ENCODE assay signal across 34 cellular contexts in the genomic region with DNA sequence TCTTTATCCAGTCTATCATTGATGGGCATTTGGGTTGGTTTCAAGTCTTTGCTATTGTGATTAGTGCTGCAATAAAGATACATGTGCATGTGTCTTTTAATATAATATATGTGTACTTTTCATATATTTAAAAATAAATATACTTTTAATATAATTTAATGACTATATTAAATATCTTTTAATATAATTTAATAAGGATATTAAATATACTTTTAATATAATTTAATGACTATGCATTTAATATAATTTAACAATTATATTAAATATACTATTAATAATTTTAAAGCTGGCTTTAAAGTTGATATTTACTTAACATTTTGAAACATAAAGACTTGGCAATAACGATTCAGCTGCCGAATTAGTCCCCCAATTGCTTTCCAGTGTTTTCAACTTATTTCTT. TPM values are rescaled to one million over a fixed set of nuclear protein-coding genes. Genes with fewer than 3 reads are reported as not detected.
A peak's percentile ranks its signal among the peaks of the same experiment; 100 is the strongest.
DNase-seq lines count a peak whose midpoint lies in the region; ATAC-seq and TF ChIP-seq lines count a peak whose summit lies in the region.
"Had no signal": no experiment of that assay in that cellular context is flagged by ENCODE, and none has a peak within 500 bp of the region (broad histone marks: within the 10 kb centered on the region; RNA-seq: fewer than 3 reads in every experiment).

No MANE protein-coding gene starts in this region.

- no peak for TF ChIP-seq CTCF in WTC11 (IDR thresholded peaks at IDR 0.05)

- intact Hi-C loops in activated T-helper 1 cell treated with anti-CD3 and anti-CD28 coated beads, Interleukin-12 subunit alpha, Interleukin-12 subunit beta, Interleukin-2, Interleukin-4 antibody, amounts not matched to agents 30 ng/mL and 10 ng/mL and 1 ng/mL, durations not matched to agents 14 hours and 24 hours and 36 hours (cut with micrococcal nuclease): no loop called here
- intact Hi-C loops in dendritic cell treated with granulocyte-macrophage colony-stimulating factor and Interleukin-4, amounts not matched to agents 40 ng/mL and 50 ng/mL, for 4 days (cut with micrococcal nuclease): loop anchor here (5.0 kb wide), 2 partner anchors 41 to 56 kb away; no protein-coding TSS in a partner anchor
- intact Hi-C loops in head of caudate nucleus (cut with DNase I): no loop called here

- POLR2A ChIA-PET in WTC11 (lab: Charles Lee): no interaction called here

- H3K4me1 Mint-ChIP-seq in WTC11: no peaks in the 10 kb centered on the region
- no peaks in the 10 kb centered on the region for H3K4me1 Mint-ChIP-seq in activated T-helper 1 cell treated with anti-CD3 and anti-CD28 coated beads, Interleukin-12 subunit alpha, Interleukin-12 subunit beta, Interleukin-2, Interleukin-4 antibody, amounts not matched to agents 30 ng/mL and 10 ng/mL and 1 ng/mL, durations not matched to agents 14 hours and 24 hours and 36 hours (ENCODE audit: low read depth)
- peaks cover 71% of the 10 kb centered on the region for H3K4me1 Mint-ChIP-seq in dendritic cell treated with granulocyte-macrophage colony-stimulating factor and Interleukin-4, amounts not matched to agents 40 ng/mL and 50 ng/mL, for 4 days (ENCODE audit: low read depth)
- peaks cover 11 to 23% of the 10 kb centered on the region in 2 donors for H3K4me1 Mint-ChIP-seq in stimulated activated naive B cell treated with anti-CD40 and anti-IgM and Interleukin-4, amounts not matched to agents 10 μg/mL and 1 μg/mL and 100 μg/mL, for 72 hours
- H3K4me1 Mint-ChIP-seq: CD4-positive, CD25-positive, alpha-beta regulatory T cell had no signal

- H3K4me3 Mint-ChIP-seq in WTC11: no peak overlapping the region
- H3K4me3 Mint-ChIP-seq in activated T-helper 1 cell treated with anti-CD3 and anti-CD28 coated beads, Interleukin-12 subunit alpha, Interleukin-12 subunit beta, Interleukin-2, Interleukin-4 antibody, amounts not matched to agents 30 ng/mL and 10 ng/mL and 1 ng/mL, durations not matched to agents 14 hours and 24 hours and 36 hours: no peak overlapping the region
- H3K4me3 Mint-ChIP-seq in dendritic cell treated with granulocyte-macrophage colony-stimulating factor and Interleukin-4, amounts not matched to agents 40 ng/mL and 50 ng/mL, for 4 days: peak overlapping the region; percentile 83
- no peak overlapping the region for H3K4me3 Mint-ChIP-seq in stimulated activated naive B cell treated with anti-CD40 and anti-IgM and Interleukin-4, amounts not matched to agents 10 μg/mL and 1 μg/mL and 100 μg/mL, for 72 hours
- H3K4me3 Mint-ChIP-seq: B cell; CD14-positive monocyte; CD4-positive, alpha-beta memory T cell; CD4-positive, alpha-beta T cell; CD4-positive, CD25-positive, alpha-beta regulatory T cell; CD8-positive, alpha-beta memory T cell; CD8-positive, alpha-beta T cell had no signal

- peaks cover 14% of the 10 kb centered on the region for H3K27me3 Mint-ChIP-seq in WTC11 (ENCODE audit: low read depth)
- H3K27me3 Mint-ChIP-seq in activated T-helper 1 cell treated with anti-CD3 and anti-CD28 coated beads, Interleukin-12 subunit alpha, Interleukin-12 subunit beta, Interleukin-2, Interleukin-4 antibody, amounts not matched to agents 30 ng/mL and 10 ng/mL and 1 ng/mL, durations not matched to agents 14 hours and 24 hours and 36 hours (ENCODE audit: insufficient read depth): peaks cover 25% of the 10 kb centered on the region
- H3K27me3 Mint-ChIP-seq in dendritic cell treated with granulocyte-macrophage colony-stimulating factor and Interleukin-4, amounts not matched to agents 40 ng/mL and 50 ng/mL, for 4 days: peaks cover 1% of the 10 kb centered on the region
- H3K27me3 Mint-ChIP-seq in stimulated activated naive B cell treated with anti-CD40 and anti-IgM and Interleukin-4, amounts not matched to agents 10 μg/mL and 1 μg/mL and 100 μg/mL, for 72 hours: no peaks in the 10 kb centered on the region

- DNase-seq in WTC11 (ENCODE audit: low spot score) (no peak), head of caudate nucleus (no peak), GDM1 (lab: John Stamatoyannopoulos, UW) (no peak), NCI-H1694 treated with DMSO at 0.1 percent for 48 hours (lab: John Stamatoyannopoulos, UW) (no peak)
- no peak for DNase-seq in activated T-helper 1 cell treated with anti-CD3 and anti-CD28 coated beads, Interleukin-12 subunit alpha, Interleukin-12 subunit beta, Interleukin-2, Interleukin-4 antibody, amounts not matched to agents 30 ng/mL and 10 ng/mL and 1 ng/mL, durations not matched to agents 14 hours and 24 hours and 36 hours (ENCODE audit: low spot score)
- no peak for DNase-seq in stimulated activated naive B cell treated with anti-CD40 and anti-IgM and Interleukin-4, amounts not matched to agents 10 μg/mL and 1 μg/mL and 100 μg/mL, for 72 hours
- DNase-seq: 8988T; ACHN; AML-193; BE2C; C1 segment of cervical spinal cord; Caco-2; Calu3; CD4-positive, alpha-beta memory T cell; CD4-positive, alpha-beta T cell; CD4-positive, CD25-positive, alpha-beta regulatory T cell; CD8-positive, alpha-beta memory T cell; CD8-positive, alpha-beta T cell; COR-L47; DMS 273 treated with DMSO at 0.1 percent for 48 hours; DMS153; DMS53; DMS79; DMS79 treated with DMSO at 0.1 percent for 48 hours; DND-41; EL had no signal

- no peak overlapping the region for H3K27ac Mint-ChIP-seq in WTC11
- peak overlapping the region; percentile 30 for H3K27ac Mint-ChIP-seq in activated T-helper 1 cell treated with anti-CD3 and anti-CD28 coated beads, Interleukin-12 subunit alpha, Interleukin-12 subunit beta, Interleukin-2, Interleukin-4 antibody, amounts not matched to agents 30 ng/mL and 10 ng/mL and 1 ng/mL, durations not matched to agents 14 hours and 24 hours and 36 hours
- peak overlapping the region; percentile 87 for H3K27ac Mint-ChIP-seq in dendritic cell treated with granulocyte-macrophage colony-stimulating factor and Interleukin-4, amounts not matched to agents 40 ng/mL and 50 ng/mL, for 4 days
- peak overlapping the region; percentile 20 for H3K27ac Mint-ChIP-seq in stimulated activated naive B cell treated with anti-CD40 and anti-IgM and Interleukin-4, amounts not matched to agents 10 μg/mL and 1 μg/mL and 100 μg/mL, for 72 hours
- H3K27ac Mint-ChIP-seq: B cell; CD4-positive, alpha-beta memory T cell; CD4-positive, alpha-beta T cell; CD4-positive, CD25-positive, alpha-beta regulatory T cell; CD8-positive, alpha-beta memory T cell; CD8-positive, alpha-beta T cell had no signal

- ATAC-seq in WTC11 (no peak), GM21529 (IDR thresholded peaks at IDR 0.05; ENCODE audit: unreplicated experiment) (no peak)
- ATAC-seq in stimulated activated naive B cell treated with anti-CD40 and anti-IgM and Interleukin-4, amounts not matched to agents 10 μg/mL and 1 μg/mL and 100 μg/mL, for 72 hours (replicated peaks): no peak
- ATAC-seq: A549; CD8-positive, alpha-beta T cell had no signal

- H3K36me3 Mint-ChIP-seq in WTC11: peaks cover 9% of the 10 kb centered on the region; the same call in 1 of the 2 replicates
- H3K36me3 Mint-ChIP-seq in activated T-helper 1 cell treated with anti-CD3 and anti-CD28 coated beads, Interleukin-12 subunit alpha, Interleukin-12 subunit beta, Interleukin-2, Interleukin-4 antibody, amounts not matched to agents 30 ng/mL and 10 ng/mL and 1 ng/mL, durations not matched to agents 14 hours and 24 hours and 36 hours (ENCODE audit: low read depth): no peaks in the 10 kb centered on the region
- H3K36me3 Mint-ChIP-seq in dendritic cell treated with granulocyte-macrophage colony-stimulating factor and Interleukin-4, amounts not matched to agents 40 ng/mL and 50 ng/mL, for 4 days (ENCODE audit: low read depth): peaks cover 58% of the 10 kb centered on the region
- peaks cover 0 to 4% of the 10 kb centered on the region in 2 donors for H3K36me3 Mint-ChIP-seq in stimulated activated naive B cell treated with anti-CD40 and anti-IgM and Interleukin-4, amounts not matched to agents 10 μg/mL and 1 μg/mL and 100 μg/mL, for 72 hours
- H3K36me3 Mint-ChIP-seq: CD4-positive, alpha-beta memory T cell; CD4-positive, CD25-positive, alpha-beta regulatory T cell; CD8-positive, alpha-beta memory T cell; CD8-positive, alpha-beta T cell had no signal

- CTCF ChIA-PET in WTC11 (lab: Charles Lee): interaction anchor here (0.6 kb wide), 1 partner anchor 171 kb away, joined by 4 read pairs; no protein-coding TSS in a partner anchor

- peaks cover 16% of the 10 kb centered on the region for H3K9me3 Mint-ChIP-seq in WTC11
- no peaks in the 10 kb centered on the region for H3K9me3 Mint-ChIP-seq in activated T-helper 1 cell treated with anti-CD3 and anti-CD28 coated beads, Interleukin-12 subunit alpha, Interleukin-12 subunit beta, Interleukin-2, Interleukin-4 antibody, amounts not matched to agents 30 ng/mL and 10 ng/mL and 1 ng/mL, durations not matched to agents 14 hours and 24 hours and 36 hours
- no peaks in the 10 kb centered on the region for H3K9me3 Mint-ChIP-seq in dendritic cell treated with granulocyte-macrophage colony-stimulating factor and Interleukin-4, amounts not matched to agents 40 ng/mL and 50 ng/mL, for 4 days
- H3K9me3 Mint-ChIP-seq in stimulated activated naive B cell treated with anti-CD40 and anti-IgM and Interleukin-4, amounts not matched to agents 10 μg/mL and 1 μg/mL and 100 μg/mL, for 72 hours: peaks cover 6 to 7% of the 10 kb centered on the region in 2 donors
- H3K9me3 Mint-ChIP-seq: CD4-positive, alpha-beta T cell; CD8-positive, alpha-beta memory T cell; CD8-positive, alpha-beta T cell had no signal

TF ChIP-seq in WTC11, 78 proteins besides CTCF, POLR2A, EP300 and RAD21 (continues in another document):
- TF ChIP-seq ZNF138 (CRISPR knock-in tag; conservative IDR thresholded peaks at IDR 0.05) (no peak), HMGA2 (CRISPR knock-in tag; IDR thresholded peaks at IDR 0.05) (peak; percentile 96)

RNA-seq across cellular contexts. Expression of a gene that starts 1.2 kb away (rescaled TPM):
- total RNA-seq in WTC11 (2021): not detected in 3 replicates
- total RNA-seq in activated T-helper 1 cell treated with anti-CD3 and anti-CD28 coated beads, Interleukin-12 subunit alpha, Interleukin-12 subunit beta, Interleukin-2, Interleukin-4 antibody, amounts not matched to agents 30 ng/mL and 10 ng/mL and 1 ng/mL, durations not matched to agents 14 hours and 24 hours and 36 hours: not detected in 2 replicates
- total RNA-seq: A172; A673; B cell; Caco-2; Calu3; CD4-positive, alpha-beta memory T cell; CD4-positive, alpha-beta T cell; CD4-positive, CD25-positive, alpha-beta regulatory T cell; CD8-positive, alpha-beta T cell; Daoy had no signal

RNA-seq across cellular contexts. Expression of a gene that starts 15.2 kb away (rescaled TPM):
- not detected in 3 replicates for total RNA-seq in WTC11 (2021)
- total RNA-seq in activated T-helper 1 cell treated with anti-CD3 and anti-CD28 coated beads, Interleukin-12 subunit alpha, Interleukin-12 subunit beta, Interleukin-2, Interleukin-4 antibody, amounts not matched to agents 30 ng/mL and 10 ng/mL and 1 ng/mL, durations not matched to agents 14 hours and 24 hours and 36 hours: not detected in 2 replicates
- total RNA-seq: A172; A673; B cell; Calu3; CD4-positive, alpha-beta memory T cell; CD4-positive, alpha-beta T cell; CD4-positive, CD25-positive, alpha-beta regulatory T cell; CD8-positive, alpha-beta memory T cell; CD8-positive, alpha-beta T cell; Daoy had no signal

RNA-seq across cellular contexts. Expression of a gene that starts 30.0 kb away (rescaled TPM):
- not detected in 3 replicates for total RNA-seq in WTC11 (2021)
- not detected in 2 replicates for total RNA-seq in activated T-helper 1 cell treated with anti-CD3 and anti-CD28 coated beads, Interleukin-12 subunit alpha, Interleukin-12 subunit beta, Interleukin-2, Interleukin-4 antibody, amounts not matched to agents 30 ng/mL and 10 ng/mL and 1 ng/mL, durations not matched to agents 14 hours and 24 hours and 36 hours
- total RNA-seq: A172; A673; B cell; Caco-2; Calu3; CD4-positive, alpha-beta memory T cell; CD4-positive, alpha-beta T cell; CD4-positive, CD25-positive, alpha-beta regulatory T cell; CD8-positive, alpha-beta memory T cell; CD8-positive, alpha-beta T cell; Daoy had no signal

RNA-seq across cellular contexts. Expression of a gene that starts 35.3 kb away (rescaled TPM):
- not detected in 3 replicates for total RNA-seq in WTC11 (2021)
- not detected in 2 replicates for total RNA-seq in activated T-helper 1 cell treated with anti-CD3 and anti-CD28 coated beads, Interleukin-12 subunit alpha, Interleukin-12 subunit beta, Interleukin-2, Interleukin-4 antibody, amounts not matched to agents 30 ng/mL and 10 ng/mL and 1 ng/mL, durations not matched to agents 14 hours and 24 hours and 36 hours
- total RNA-seq: A172; A673; B cell; Caco-2; Calu3; CD4-positive, alpha-beta memory T cell; CD4-positive, alpha-beta T cell; CD4-positive, CD25-positive, alpha-beta regulatory T cell; CD8-positive, alpha-beta memory T cell; CD8-positive, alpha-beta T cell; Daoy had no signal

RNA-seq across cellular contexts. Expression of a gene that starts 47.5 kb away (rescaled TPM):
- not detected in 3 replicates for total RNA-seq in WTC11 (2021)
- not detected in 2 replicates for total RNA-seq in activated T-helper 1 cell treated with anti-CD3 and anti-CD28 coated beads, Interleukin-12 subunit alpha, Interleukin-12 subunit beta, Interleukin-2, Interleukin-4 antibody, amounts not matched to agents 30 ng/mL and 10 ng/mL and 1 ng/mL, durations not matched to agents 14 hours and 24 hours and 36 hours
- total RNA-seq: A172; A673; B cell; Caco-2; Calu3; CD4-positive, alpha-beta memory T cell; CD4-positive, alpha-beta T cell; CD4-positive, CD25-positive, alpha-beta regulatory T cell; CD8-positive, alpha-beta memory T cell; CD8-positive, alpha-beta T cell; Daoy had no signal
